In the genomic region with DNA sequence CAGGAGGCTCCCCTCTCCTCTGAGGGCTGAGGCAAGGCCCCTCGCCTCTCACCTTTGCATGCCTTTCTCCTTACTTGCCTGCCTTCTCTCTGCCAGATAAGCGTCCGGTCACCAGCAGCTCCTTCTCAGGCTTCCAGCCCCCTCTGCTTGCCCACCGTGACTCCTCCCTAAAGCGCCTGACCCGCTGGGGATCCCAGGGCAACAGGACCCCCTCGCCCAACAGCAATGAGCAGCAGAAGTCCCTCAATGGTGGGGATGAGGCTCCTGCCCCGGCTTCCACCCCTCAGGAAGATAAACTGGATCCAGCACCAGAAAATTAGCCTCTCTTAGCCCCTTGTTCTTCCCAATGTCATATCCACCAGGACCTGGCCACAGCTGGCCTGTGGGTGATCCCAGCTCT, we compare ENCODE assay signal across 2 cellular contexts.
TF ChIP-seq lines count a peak whose summit lies in the region.

No MANE protein-coding gene starts in this region.

TF ChIP-seq in SK-N-SH, 30 proteins besides CTCF, POLR2A, EP300 and RAD21:
- TF ChIP-seq TCF12 (IDR thresholded peaks at IDR 0.05) (no peak), GABPA (IDR thresholded peaks at IDR 0.05; ENCODE audit: low read depth) (no peak), GATA2 (CRISPR knock-in tag; IDR thresholded peaks at IDR 0.05) (no peak), EZH2phosphoT487 (IDR thresholded peaks at IDR 0.05; ENCODE audit: borderline replicate concordance, low read depth) (no peak), FOXJ3 (CRISPR knock-in tag; IDR thresholded peaks at IDR 0.05) (no peak), SIN3A (IDR thresholded peaks at IDR 0.05; ENCODE audit: borderline replicate concordance, low read depth, low read length) (no peak), NFIC (IDR thresholded peaks at IDR 0.05; ENCODE audit: borderline replicate concordance) (no peak), USF2 (IDR thresholded peaks at IDR 0.05; ENCODE audit: borderline replicate concordance, low read depth, low read length) (no peak), SMC3 (IDR thresholded peaks at IDR 0.05; ENCODE audit: low read depth, low read length) (no peak), TEAD4 (IDR thresholded peaks at IDR 0.05; ENCODE audit: borderline replicate concordance, insufficient read depth) (no peak), RCOR1 (IDR thresholded peaks at IDR 0.05; ENCODE audit: low read length) (no peak), RFX5 (IDR thresholded peaks at IDR 0.05; ENCODE audit: low read length) (no peak), YY1 (IDR thresholded peaks at IDR 0.05; ENCODE audit: low read depth) (no peak), CHD2 (IDR thresholded peaks at IDR 0.05; ENCODE audit: low read length, partially characterized antibody) (no peak), MXI1 (IDR thresholded peaks at IDR 0.05; ENCODE audit: low read depth, low read length) (no peak), MEF2A (IDR thresholded peaks at IDR 0.05; ENCODE audit: borderline replicate concordance, low read depth) (no peak)
- TF ChIP-seq, protein P1, sequence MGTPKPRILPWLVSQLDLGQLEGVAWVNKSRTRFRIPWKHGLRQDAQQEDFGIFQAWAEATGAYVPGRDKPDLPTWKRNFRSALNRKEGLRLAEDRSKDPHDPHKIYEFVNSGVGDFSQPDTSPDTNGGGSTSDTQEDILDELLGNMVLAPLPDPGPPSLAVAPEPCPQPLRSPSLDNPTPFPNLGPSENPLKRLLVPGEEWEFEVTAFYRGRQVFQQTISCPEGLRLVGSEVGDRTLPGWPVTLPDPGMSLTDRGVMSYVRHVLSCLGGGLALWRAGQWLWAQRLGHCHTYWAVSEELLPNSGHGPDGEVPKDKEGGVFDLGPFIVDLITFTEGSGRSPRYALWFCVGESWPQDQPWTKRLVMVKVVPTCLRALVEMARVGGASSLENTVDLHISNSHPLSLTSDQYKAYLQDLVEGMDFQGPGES (IDR thresholded peaks at IDR 0.05; ENCODE audit: low read depth, low read length) = no peak
- TF ChIP-seq, protein P2, sequence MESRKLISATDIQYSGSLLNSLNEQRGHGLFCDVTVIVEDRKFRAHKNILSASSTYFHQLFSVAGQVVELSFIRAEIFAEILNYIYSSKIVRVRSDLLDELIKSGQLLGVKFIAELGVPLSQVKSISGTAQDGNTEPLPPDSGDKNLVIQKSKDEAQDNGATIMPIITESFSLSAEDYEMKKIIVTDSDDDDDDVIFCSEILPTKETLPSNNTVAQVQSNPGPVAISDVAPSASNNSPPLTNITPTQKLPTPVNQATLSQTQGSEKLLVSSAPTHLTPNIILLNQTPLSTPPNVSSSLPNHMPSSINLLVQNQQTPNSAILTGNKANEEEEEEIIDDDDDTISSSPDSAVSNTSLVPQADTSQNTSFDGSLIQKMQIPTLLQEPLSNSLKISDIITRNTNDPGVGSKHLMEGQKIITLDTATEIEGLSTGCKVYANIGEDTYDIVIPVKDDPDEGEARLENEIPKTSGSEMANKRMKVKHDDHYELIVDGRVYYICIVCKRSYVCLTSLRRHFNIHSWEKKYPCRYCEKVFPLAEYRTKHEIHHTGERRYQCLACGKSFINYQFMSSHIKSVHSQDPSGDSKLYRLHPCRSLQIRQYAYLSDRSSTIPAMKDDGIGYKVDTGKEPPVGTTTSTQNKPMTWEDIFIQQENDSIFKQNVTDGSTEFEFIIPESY (IDR thresholded peaks at IDR 0.05; ENCODE audit: borderline replicate concordance, low read depth) = no peak

TF ChIP-seq in SK-N-SH treated with all-trans-retinoic acid at 6 μM for 48 hours, 23 proteins besides CTCF, POLR2A, EP300 and RAD21:
- no peak for TF ChIP-seq RARB (CRISPR knock-in tag; IDR thresholded peaks at IDR 0.05)
- TF ChIP-seq ZFP30 (CRISPR knock-in tag; IDR thresholded peaks at IDR 0.05) = no peak
- no peak for TF ChIP-seq ESRRG (CRISPR knock-in tag; IDR thresholded peaks at IDR 0.05)
